Comparison of ENCODE assay signal across 10 cellular contexts in genomic region chr22:21510397-21510796, GRCh38. TPM values are rescaled to one million over a fixed set of nuclear protein-coding genes. Genes with fewer than 3 reads are reported as not detected.
DNase-seq lines count a peak whose midpoint lies in the region; ATAC-seq, FAIRE-seq and TF ChIP-seq lines count a peak whose summit lies in the region.
"Not testable (repeated sequence)": the region's sequence is repeated elsewhere in the genome, so short reads cannot be mapped to it uniquely, and the experiment has no call there.
"Had no signal": no experiment of that assay in that cellular context is flagged by ENCODE, and none has a peak within 500 bp of the region (broad histone marks: within the 10 kb centered on the region; RNA-seq: fewer than 3 reads in every experiment).

No MANE protein-coding gene starts in this region.

- in situ Hi-C loops in IMR-90 (cut with MboI; ENCODE audit: low sequenced_read_pairs) = not testable (repeated sequence)

- not testable (repeated sequence) for H2AK5ac ChIP-seq in IMR-90 (ENCODE audit: low read depth, low read length)

- not testable (repeated sequence) for H4K20me1 ChIP-seq in IMR-90 (ENCODE audit: insufficient read depth, low read length)

- H3K4me1 ChIP-seq in A549; IMR-90 (ENCODE audit: control insufficient read depth, insufficient read depth, low read length); body of pancreas; heart right ventricle; right lobe of liver: not testable (repeated sequence)

- not testable (repeated sequence) for H2BK20ac ChIP-seq in IMR-90 (ENCODE audit: low read depth, low read length)

- FAIRE-seq in A549 (lab: Jason Lieb, UNC) = not testable (repeated sequence)

- H2BK15ac ChIP-seq in IMR-90 (ENCODE audit: low read depth, low read length) = not testable (repeated sequence)

- not testable (repeated sequence) for H3K4me3 ChIP-seq in A549; IMR-90 (ENCODE audit: insufficient read depth, low read depth, low read length); body of pancreas; heart right ventricle; right lobe of liver

- not testable (repeated sequence) for H3K27me3 ChIP-seq in IMR-90 (ENCODE audit: control insufficient read depth, insufficient read depth, low read length); body of pancreas; heart right ventricle; right lobe of liver

- not testable (repeated sequence) for H3K36me3 ChIP-seq in IMR-90 (ENCODE audit: control insufficient read depth, insufficient read depth, low read length); body of pancreas (replicated peaks in 1 of 2; ENCODE audit: insufficient read depth in 1 of 2, low read depth in 2 of 2); heart right ventricle; right lobe of liver

- peak; percentile 16 to 40; a peak in 1 of 6 replicates for ATAC-seq in A549
- ATAC-seq in IMR-90 (ENCODE audit: low read depth) = peak; percentile 42
- peak; percentile 49 for ATAC-seq in body of pancreas
- peak; percentile 77 for ATAC-seq in Right ventricle myocardium superior (ENCODE audit: poor library complexity)
- peak in 6 of 8 donors; percentile 50 to 81 (median 70) for ATAC-seq in heart right ventricle
- peak; percentile 83 for ATAC-seq in left ventricle myocardium superior
- peak; percentile 73 for ATAC-seq in left lobe of liver
- ATAC-seq in right lobe of liver = peak; percentile 57 to 76 (median 66)

- CTCF ChIA-PET in A549 (lab: Yijun Ruan, JAX); IMR-90 (lab: Yijun Ruan, JAX): not testable (repeated sequence)

- no CpG with 5 or more reads among the region's 9 CpGs for WGBS in A549 (ENCODE audit: missing lambda C conversion rate)
- no CpG with 5 or more reads among the region's 9 CpGs for WGBS in IMR-90 (ENCODE audit: extremely low coverage in 2 of 2, insufficient read length in 1 of 2), 2 experiments
- WGBS in body of pancreas, 2 donors = no CpG with 5 or more reads among the region's 9 CpGs
- no CpG with 5 or more reads among the region's 9 CpGs for WGBS in heart right ventricle, 2 donors
- no CpG with 5 or more reads among the region's 9 CpGs for WGBS in right lobe of liver (ENCODE audit: insufficient coverage, low coverage, low lambda C conversion rate, missing lambda C conversion rate)

- not testable (repeated sequence) for H3K4ac ChIP-seq in IMR-90 (ENCODE audit: low read depth, low read length)

- H2AFZ ChIP-seq in IMR-90 (replicated peaks; ENCODE audit: low read length, poor library complexity) = not testable (repeated sequence)

- H3K79me1 ChIP-seq in IMR-90 (ENCODE audit: low read depth in 1 of 2, low read length in 2 of 2) = not testable (repeated sequence)

- not testable (repeated sequence) for H3K9me1 ChIP-seq in IMR-90 (ENCODE audit: insufficient read depth, low read length)

- not testable (repeated sequence) for H3K9ac ChIP-seq in IMR-90 (ENCODE audit: low read depth, low read length)

- H3K9me3 ChIP-seq in A549; IMR-90 (ENCODE audit: control insufficient read depth, insufficient read depth, low read length); body of pancreas; heart right ventricle; right lobe of liver: not testable (repeated sequence)

- not testable (repeated sequence) for H2BK120ac ChIP-seq in IMR-90 (ENCODE audit: low read depth, low read length)

- not testable (repeated sequence) for H3K4me2 ChIP-seq in A549; IMR-90 (ENCODE audit: low read depth, low read length)

- not testable (repeated sequence) for TF ChIP-seq RAD21 in A549 (conservative IDR thresholded peaks at IDR 0.05 in 1 of 2, IDR thresholded peaks at IDR 0.05 in 1 of 2); IMR-90 (IDR thresholded peaks at IDR 0.05; ENCODE audit: low read length)

- dilution Hi-C loops in IMR-90 (cut with HindIII; ENCODE audit: low sequenced_read_pairs, unreplicated experiment) = not testable (repeated sequence)

- H4K91ac ChIP-seq in IMR-90 (ENCODE audit: insufficient read depth, low read depth, low read length) = not testable (repeated sequence)

- not testable (repeated sequence) for H3K14ac ChIP-seq in IMR-90 (replicated peaks; ENCODE audit: low read depth, low read length)

- H3K27ac ChIP-seq in A549; IMR-90 (ENCODE audit: insufficient read depth, low read length); body of pancreas; heart right ventricle; right lobe of liver: not testable (repeated sequence)

- intact Hi-C loops in IMR-90 (cut with micrococcal nuclease); body of pancreas (cut with DNase I); Right ventricle myocardium superior (cut with DNase I); heart right ventricle (cut with DNase I); left ventricle myocardium superior (cut with micrococcal nuclease); right lobe of liver (cut with DNase I): not testable (repeated sequence)

- not testable (repeated sequence) for H4K5ac ChIP-seq in IMR-90 (ENCODE audit: low read depth, low read length)

- POLR2A ChIA-PET in A549 (lab: Yijun Ruan, JAX); IMR-90 (lab: Charles Lee; ENCODE audit: unreplicated experiment): not testable (repeated sequence)

- not testable (repeated sequence) for TF ChIP-seq EP300 in A549 (IDR thresholded peaks at IDR 0.05)

- not testable (repeated sequence) for TF ChIP-seq CTCF in A549 (IDR thresholded peaks at IDR 0.05); IMR-90 (conservative IDR thresholded peaks at IDR 0.05; ENCODE audit: low read depth, low read length); body of pancreas (IDR thresholded peaks at IDR 0.05); heart right ventricle (IDR thresholded peaks at IDR 0.05); right lobe of liver (IDR thresholded peaks at IDR 0.05)

- H2AK9ac ChIP-seq in IMR-90 (replicated peaks; ENCODE audit: low read depth, low read length, poor library complexity) = not testable (repeated sequence)

- BruUV-seq in IMR-90 (replicated peaks; lab: Mats Ljungman, UMichigan) = not testable (repeated sequence)

- H3K18ac ChIP-seq in IMR-90 (ENCODE audit: low read depth, low read length) = not testable (repeated sequence)

- not testable (repeated sequence) for H3K23ac ChIP-seq in IMR-90 (ENCODE audit: low read depth, low read length)

- not testable (repeated sequence) for H2BK5ac ChIP-seq in IMR-90 (ENCODE audit: low read depth, low read length, poor library complexity, severe bottlenecking)

- H3K56ac ChIP-seq in IMR-90 (ENCODE audit: extremely low read depth, insufficient read depth, low read length) = not testable (repeated sequence)

- not testable (repeated sequence) for DNase-seq in A549 (ENCODE audit: low read depth in 1 of 2, low spot score in 1 of 2); IMR-90; body of pancreas; Right ventricle myocardium superior; heart right ventricle; left ventricle myocardium superior; left lobe of liver (ENCODE audit: low spot score); right lobe of liver

- TF ChIP-seq POLR2A in A549 (IDR thresholded peaks at IDR 0.05; ENCODE audit: low read length); IMR-90 (IDR thresholded peaks at IDR 0.05; ENCODE audit: low read depth, low read length); body of pancreas (IDR thresholded peaks at IDR 0.05); right lobe of liver (IDR thresholded peaks at IDR 0.05): not testable (repeated sequence)

- H4K8ac ChIP-seq in IMR-90 (ENCODE audit: low read depth in 2 of 2, low read length in 2 of 2) = not testable (repeated sequence)

RNA-seq across cellular contexts. Expression of gene RIMBP3C, which starts 40.9 kb away (rescaled TPM):
- polyA plus RNA-seq in A549 (2011; rRNA removed) (0.05 and 0.08 TPM in 2 replicates), A549 (2017; fragmentation: RNase III; extraction: RNeasy Plus Mini Kit Qiagen cat#74134 plus additional on column Dnase treatment) (0.17 to 0.27 TPM (median 0.24 TPM) in 3 replicates), IMR-90 (2012; rRNA removed) (0.05 and 0.10 TPM in 2 replicates), heart right ventricle (not detected)
- 0.01 and 0.04 TPM in 2 replicates for polyA plus RNA-seq in A549 (2012; cell fraction: cytosol; rRNA removed)
- 0.04 and 0.08 TPM in 2 replicates for polyA plus RNA-seq in A549 (2012; cell fraction: nucleus; rRNA removed)
- polyA minus RNA-seq in A549 (2011; rRNA and poly(A)+ RNA removed) = 0.41 and 0.68 TPM in 2 replicates
- total RNA-seq in IMR-90 (2012; rRNA removed) (0.28 and 0.36 TPM in 2 replicates), body of pancreas (under 1 TPM in 1 of 2 donors, not detected in 1; under 0.01 TPM), Right ventricle myocardium superior (not detected), heart right ventricle (under 1 TPM in 6 of 10 donors, not detected in 4; 0.05 to 0.32 (median 0.14) TPM), left ventricle myocardium superior (not detected), left lobe of liver (0.05 TPM), right lobe of liver (under 1 TPM in 3 of 6 experiments, not detected in 3; 0.07 to 0.12 (median 0.09) TPM)
- 0.05 and 0.14 TPM in 2 replicates for polyA plus RNA-seq in IMR-90 (2012; cell fraction: cytosol; rRNA removed)
- 0.02 and 0.17 TPM in 2 replicates for polyA plus RNA-seq in IMR-90 (2012; cell fraction: nucleus; rRNA removed; ENCODE audit: low replicate concordance)
- total RNA-seq: Daoy had no signal
- polyA plus RNA-seq: AG04450 had no signal

RNA-seq across cellular contexts. Expression of gene TMEM191C, which starts 43.2 kb away (rescaled TPM):
- 0.57 and 0.71 TPM in 2 replicates for polyA plus RNA-seq in A549 (2011; rRNA removed)
- polyA plus RNA-seq in A549 (2012; cell fraction: cytosol; rRNA removed) = 1.4 and 1.5 TPM in 2 replicates
- 8.5 and 13.2 TPM in 2 replicates for polyA plus RNA-seq in A549 (2012; cell fraction: nucleus; rRNA removed)
- polyA plus RNA-seq in A549 (2017; fragmentation: RNase III; extraction: RNeasy Plus Mini Kit Qiagen cat#74134 plus additional on column Dnase treatment) = 0.44 to 1.2 TPM (median 0.58 TPM) in 3 replicates
- polyA minus RNA-seq in A549 (2011; rRNA and poly(A)+ RNA removed) = 0.54 TPM in 1 of 2 replicates, not detected in the other
- total RNA-seq in IMR-90 (2012; rRNA removed) = 0.28 and 0.36 TPM in 2 replicates
- 0.75 and 1.5 TPM in 2 replicates for polyA plus RNA-seq in IMR-90 (2012; rRNA removed)
- polyA plus RNA-seq in IMR-90 (2012; cell fraction: cytosol; rRNA removed) = 1.3 and 2.7 TPM in 2 replicates
- 5.3 and 16.1 TPM in 2 replicates for polyA plus RNA-seq in IMR-90 (2012; cell fraction: nucleus; rRNA removed; ENCODE audit: low replicate concordance)
- under 1 TPM in 1 of 2 donors, not detected in 1; 0.33 TPM for total RNA-seq in body of pancreas
- total RNA-seq in Right ventricle myocardium superior = 0.65 TPM
- total RNA-seq in heart right ventricle = 1 to 10 TPM in 2 of 10 donors, under 1 TPM in 6, not detected in 2; 0.26 to 1.8 (median 0.85) TPM
- 1 to 10 TPM in 1 of 2 donors, under 1 TPM in 1; 0.70 to 1.1 TPM for polyA plus RNA-seq in heart right ventricle
- total RNA-seq in left ventricle myocardium superior = 0.74 TPM
- 0.78 TPM for total RNA-seq in left lobe of liver
- total RNA-seq in right lobe of liver = 1 to 10 TPM in 1 of 6 experiments, under 1 TPM in 5; 0.12 to 1.4 (median 0.66) TPM

RNA-seq across cellular contexts. Expression of gene UBE2L3, which starts 57.1 kb away (rescaled TPM):
- polyA plus RNA-seq in A549 (2011; rRNA removed) (45.3 and 54.9 TPM in 2 replicates), A549 (2017; fragmentation: RNase III; extraction: RNeasy Plus Mini Kit Qiagen cat#74134 plus additional on column Dnase treatment) (53.1 to 56.6 TPM (median 55.6 TPM) in 3 replicates), IMR-90 (2012; rRNA removed) (69.4 and 72.9 TPM in 2 replicates), heart right ventricle (10 to 100 TPM; 52.1 to 63.6 TPM)
- 33.7 and 34.3 TPM in 2 replicates for polyA plus RNA-seq in A549 (2012; cell fraction: cytosol; rRNA removed)
- polyA plus RNA-seq in A549 (2012; cell fraction: nucleus; rRNA removed) = 17.6 and 25.7 TPM in 2 replicates
- 28.2 and 32.9 TPM in 2 replicates for polyA minus RNA-seq in A549 (2011; rRNA and poly(A)+ RNA removed)
- total RNA-seq in IMR-90 (2012; rRNA removed) (29.0 and 66.1 TPM in 2 replicates), body of pancreas (10 to 100 TPM; 17.4 to 33.3 TPM), Right ventricle myocardium superior (46.7 TPM), heart right ventricle (10 to 100 TPM; 43.1 to 61.3 (median 49.5) TPM), left ventricle myocardium superior (51.6 TPM), left lobe of liver (16.5 TPM), right lobe of liver (10 to 100 TPM; 16.8 to 34.4 (median 22.1) TPM)
- 27.8 and 59.4 TPM in 2 replicates for polyA plus RNA-seq in IMR-90 (2012; cell fraction: cytosol; rRNA removed)
- polyA plus RNA-seq in IMR-90 (2012; cell fraction: nucleus; rRNA removed; ENCODE audit: low replicate concordance) = 9.0 and 22.5 TPM in 2 replicates

Comparison
In these comparisons a context has a peak if more than half of its experiments do, and no peak if none do; other contexts are left out.
1. ATAC-seq: peak in every context shown above with its lines; median percentile 83 in left ventricle myocardium superior; 77 in Right ventricle myocardium superior; 73 in left lobe of liver; 70 in heart right ventricle; 66 in right lobe of liver; 49 in body of pancreas; 42 in IMR-90; 28 in A549.